19 cellular contexts compared by ENCODE assay signal in the genomic region with DNA sequence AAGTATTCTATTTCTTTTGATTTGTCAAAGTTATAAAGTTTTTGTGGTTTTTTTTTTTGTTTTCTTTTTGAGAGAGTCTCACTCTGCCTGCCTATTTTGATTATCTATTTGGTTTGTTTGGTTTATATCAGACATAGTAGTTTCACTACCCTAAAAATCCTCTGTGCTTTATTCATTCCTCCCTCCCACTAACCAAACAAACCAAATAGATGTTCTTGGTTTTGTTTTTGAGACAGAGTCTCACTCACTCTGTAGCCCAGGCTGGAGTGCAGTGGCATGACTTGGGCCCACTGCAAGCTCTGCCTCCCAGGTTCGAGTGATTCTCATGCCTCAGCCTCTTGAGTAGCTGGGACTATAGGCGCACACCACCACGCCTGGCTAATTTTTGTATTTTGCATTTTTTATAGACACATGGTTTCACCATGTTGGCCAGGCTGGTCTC.
DNase-seq lines count a peak whose midpoint lies in the region; ATAC-seq, FAIRE-seq and TF ChIP-seq lines count a peak whose summit lies in the region.
"Had no signal": no experiment of that assay in that cellular context is flagged by ENCODE, and none has a peak within 500 bp of the region (broad histone marks: within the 10 kb centered on the region; RNA-seq: fewer than 3 reads in every experiment).

No MANE protein-coding gene starts in this region.

- CTCF ChIA-PET in activated CD4-positive, alpha-beta T cell treated with anti-CD3 and anti-CD28 coated beads for 36 hours (lab: Charles Lee), result no interaction called here

- peak; percentile 42 for ATAC-seq in activated CD4-positive, alpha-beta T cell treated with anti-CD3 and anti-CD28 coated beads for 36 hours
- ATAC-seq in HG02623 (IDR thresholded peaks at IDR 0.05; ENCODE audit: unreplicated experiment) (peak; percentile 70), HG03469 (IDR thresholded peaks at IDR 0.05; ENCODE audit: unreplicated experiment) (peak; percentile 54), GM18511 (IDR thresholded peaks at IDR 0.05; ENCODE audit: unreplicated experiment) (no peak), pancreas (no peak)
- ATAC-seq in stimulated activated naive B cell treated with anti-CD40 and anti-IgM and Interleukin-4, amounts not matched to agents 10 μg/mL and 1 μg/mL and 100 μg/mL, for 72 hours (replicated peaks), result peak; percentile 100
- ATAC-seq: A549, Right ventricle myocardium inferior had no signal

- intact Hi-C loops in activated CD4-positive, alpha-beta T cell treated with anti-CD3 and anti-CD28 coated beads for 36 hours (cut with DNase I, micrococcal nuclease), result no loop called here
- intact Hi-C loops in pancreas (cut with DNase I), result no loop called here

- peaks cover 0 to 3% (median 0%) of the 10 kb centered on the region in 4 donors for H3K27me3 ChIP-seq in pancreas

- H3K27ac ChIP-seq in pancreas, result no peak overlapping the region
- H3K27ac ChIP-seq: A549, brain microvascular endothelial cell, hepatocyte, parathyroid adenoma, stomach had no signal

- H3K4me3 ChIP-seq in pancreas, result no peak overlapping the region
- H3K4me3 ChIP-seq: A549, hepatocyte, stomach had no signal

- TF ChIP-seq CTCF in pancreas (IDR thresholded peaks at IDR 0.05), result no peak

- POLR2A ChIA-PET in activated CD4-positive, alpha-beta T cell treated with anti-CD3 and anti-CD28 coated beads for 36 hours (lab: Charles Lee), result no interaction called here

- no peaks in the 10 kb centered on the region for H3K36me3 ChIP-seq in pancreas
- H3K36me3 ChIP-seq: brain microvascular endothelial cell, stomach had no signal

- DNase-seq in activated CD4-positive, alpha-beta T cell treated with anti-CD3 and anti-CD28 coated beads for 36 hours, result no peak
- DNase-seq in activated CD4-positive, alpha-beta T cell treated with anti-CD3 and anti-CD28 coated beads, Interleukin-2, amount 50 U/mL, for 4 hours, result no peak
- DNase-seq in stimulated activated naive B cell treated with anti-CD40 and anti-IgM and Interleukin-4, amounts not matched to agents 10 μg/mL and 1 μg/mL and 100 μg/mL, for 72 hours, result peak; percentile 17
- DNase-seq in NCI-H748 treated with DMSO at 0.1 percent for 48 hours (lab: John Stamatoyannopoulos, UW) (no peak), pancreas (no peak)
- DNase-seq: activated T-cell treated with anti-CD3 and anti-CD28 coated beads, Interleukin-2, amount 50 U/mL, for 24 hours; brain microvascular endothelial cell; DMS153; Karpas-422; stomach had no signal

- no peaks in the 10 kb centered on the region for H3K9me3 ChIP-seq in pancreas
- H3K9me3 ChIP-seq: A549, stomach had no signal

- H3K4me1 Mint-ChIP-seq in activated CD4-positive, alpha-beta T cell treated with anti-CD3 and anti-CD28 coated beads for 36 hours, result peaks cover 2% of the 10 kb centered on the region
- H3K4me1 Mint-ChIP-seq in stimulated activated naive B cell treated with anti-CD40 and anti-IgM and Interleukin-4, amounts not matched to agents 10 μg/mL and 1 μg/mL and 100 μg/mL, for 72 hours, result peaks cover 16 to 22% of the 10 kb centered on the region in 2 donors

- 81 to 87% methylated on average over 3 of the region's 3 CpGs for WGBS in pancreas, 2 donors

- no peaks in the 10 kb centered on the region for H3K27me3 Mint-ChIP-seq in activated CD4-positive, alpha-beta T cell treated with anti-CD3 and anti-CD28 coated beads for 36 hours
- H3K27me3 Mint-ChIP-seq in stimulated activated naive B cell treated with anti-CD40 and anti-IgM and Interleukin-4, amounts not matched to agents 10 μg/mL and 1 μg/mL and 100 μg/mL, for 72 hours, result no peaks in the 10 kb centered on the region

- FAIRE-seq in pancreas (lab: Jason Lieb, UNC), result no peak
- FAIRE-seq: A549, endometrium, TTC549 had no signal

- no peak overlapping the region for H3K27ac Mint-ChIP-seq in activated CD4-positive, alpha-beta T cell treated with anti-CD3 and anti-CD28 coated beads for 36 hours
- H3K27ac Mint-ChIP-seq in stimulated activated naive B cell treated with anti-CD40 and anti-IgM and Interleukin-4, amounts not matched to agents 10 μg/mL and 1 μg/mL and 100 μg/mL, for 72 hours, result peak overlapping the region; percentile 70
- H3K27ac Mint-ChIP-seq: activated T-cell treated with anti-CD3 and anti-CD28 coated beads, Interleukin-2, amount 50 U/mL, for 24 hours had no signal

- no peaks in the 10 kb centered on the region for H3K9me3 Mint-ChIP-seq in activated CD4-positive, alpha-beta T cell treated with anti-CD3 and anti-CD28 coated beads for 36 hours (ENCODE audit: low read depth)
- H3K9me3 Mint-ChIP-seq in stimulated activated naive B cell treated with anti-CD40 and anti-IgM and Interleukin-4, amounts not matched to agents 10 μg/mL and 1 μg/mL and 100 μg/mL, for 72 hours, result no peaks in the 10 kb centered on the region
- H3K9me3 Mint-ChIP-seq: activated T-cell treated with anti-CD3 and anti-CD28 coated beads, Interleukin-2, amount 50 U/mL, for 24 hours had no signal

- H3K4me1 ChIP-seq in pancreas, result no peaks in the 10 kb centered on the region
- H3K4me1 ChIP-seq: A549, parathyroid adenoma, stomach had no signal

- H3K4me3 Mint-ChIP-seq in activated CD4-positive, alpha-beta T cell treated with anti-CD3 and anti-CD28 coated beads for 36 hours, result no peak overlapping the region
- H3K4me3 Mint-ChIP-seq in stimulated activated naive B cell treated with anti-CD40 and anti-IgM and Interleukin-4, amounts not matched to agents 10 μg/mL and 1 μg/mL and 100 μg/mL, for 72 hours, result peak overlapping the region; percentile 18 to 42
- H3K4me3 Mint-ChIP-seq: activated T-cell treated with anti-CD3 and anti-CD28 coated beads, Interleukin-2, amount 50 U/mL, for 24 hours had no signal

- no peaks in the 10 kb centered on the region for H3K36me3 Mint-ChIP-seq in activated CD4-positive, alpha-beta T cell treated with anti-CD3 and anti-CD28 coated beads for 36 hours (ENCODE audit: low read depth)
- peaks cover 0 to 2% of the 10 kb centered on the region in 2 donors for H3K36me3 Mint-ChIP-seq in stimulated activated naive B cell treated with anti-CD40 and anti-IgM and Interleukin-4, amounts not matched to agents 10 μg/mL and 1 μg/mL and 100 μg/mL, for 72 hours

Comparison
In these comparisons a context has a peak if more than half of its experiments do, and no peak if none do; other contexts are left out.
1. ATAC-seq: peak in activated CD4-positive, alpha-beta T cell treated with anti-CD3 and anti-CD28 coated beads for 36 hours (single experiment), HG02623 (single experiment), HG03469 (single experiment) and stimulated activated naive B cell treated with anti-CD40 and anti-IgM and Interleukin-4, amounts not matched to agents 10 μg/mL and 1 μg/mL and 100 μg/mL, for 72 hours (2 of 2); none in GM18511 (single experiment) and pancreas (0 of 4).